ENCODE assay signal across 15 cellular contexts in genomic region chr13:76852991-76853390, GRCh38. TPM values are rescaled to one million over a fixed set of nuclear protein-coding genes. Genes with fewer than 3 reads are reported as not detected.
DNase-seq lines count a peak whose midpoint lies in the region; ATAC-seq and TF ChIP-seq lines count a peak whose summit lies in the region.
"Had no signal": no experiment of that assay in that cellular context is flagged by ENCODE, and none has a peak within 500 bp of the region (broad histone marks: within the 10 kb centered on the region; RNA-seq: fewer than 3 reads in every experiment).

No MANE protein-coding gene starts in this region.

- peak overlapping the region; percentile 45 to 48 for H3K27ac ChIP-seq in uterus

- H3K27me3 ChIP-seq in uterus: no peaks in the 10 kb centered on the region

- H3K27me3 Mint-ChIP-seq in MCF 10A (ENCODE audit: insufficient read depth, unreplicated experiment) (no peaks in the 10 kb centered on the region), osteocyte (ENCODE audit: unreplicated experiment) (no peaks in the 10 kb centered on the region)
- H3K27me3 Mint-ChIP-seq: CD8-positive, alpha-beta memory T cell had no signal

- no peak for ATAC-seq in HG02852 (IDR thresholded peaks at IDR 0.05; ENCODE audit: unreplicated experiment)
- ATAC-seq: naive thymus-derived CD8-positive, alpha-beta T cell; sciatic nerve had no signal

- H3K27ac Mint-ChIP-seq in MCF 10A (ENCODE audit: low read depth, unreplicated experiment) (peak overlapping the region; percentile 77), osteocyte (ENCODE audit: unreplicated experiment) (no peak overlapping the region)
- H3K27ac Mint-ChIP-seq: CD8-positive, alpha-beta memory T cell; endodermal cell; naive thymus-derived CD8-positive, alpha-beta T cell had no signal

- no peaks in the 10 kb centered on the region for H3K36me3 ChIP-seq in uterus

- no peak overlapping the region for H3K4me3 ChIP-seq in uterus

- no peak overlapping the region for H3K4me3 Mint-ChIP-seq in MCF 10A (ENCODE audit: unreplicated experiment)
- no peak overlapping the region for H3K4me3 Mint-ChIP-seq in osteocyte (ENCODE audit: unreplicated experiment)
- H3K4me3 Mint-ChIP-seq: CD8-positive, alpha-beta memory T cell; endodermal cell; naive thymus-derived CD8-positive, alpha-beta T cell had no signal

- DNase-seq in LHCN-M2 (ENCODE audit: low read depth) (peak; percentile 73), MCF 10A (ENCODE audit: unreplicated experiment) (peak; percentile 95), glomerular visceral epithelial cell (ENCODE audit: extremely low spot score) (peak; percentile 51), uterus (peak; percentile 16 to 28), HUDEP-2 (lab: John Stamatoyannopoulos, UW; ENCODE audit: unreplicated experiment in 76 of 76) (no peak), osteocyte (ENCODE audit: extremely low spot score, unreplicated experiment) (no peak)
- DNase-seq: activated CD8-positive, alpha-beta memory T cell treated with anti-CD3 and anti-CD28 coated beads for 24 hours; CD8-positive, alpha-beta memory T cell; endodermal cell; hippocampal formation; naive thymus-derived CD8-positive, alpha-beta T cell; NCI-H345; stimulated activated naive CD4-positive, alpha-beta T cell treated with Interleukin-2 at 50 U/mL for 16 hours had no signal

- POLR2A ChIA-PET in MCF 10A (lab: Yijun Ruan, JAX): interaction anchor here (0.5 to 7.2 kb wide), 11 partner anchors 16 to 1121 kb away, joined by 3 to 71 read pairs (median 4); partner anchors contain the start of genes CLN5 and KCTD12

- TF ChIP-seq CTCF in MCF 10A (IDR thresholded peaks at IDR 0.05; ENCODE audit: unreplicated experiment): no peak
- no peak for TF ChIP-seq CTCF in uterus (IDR thresholded peaks at IDR 0.05)
- TF ChIP-seq CTCF in osteocyte (IDR thresholded peaks at IDR 0.05): no peak

- TF ChIP-seq POLR2A in uterus (IDR thresholded peaks at IDR 0.05): no peak

- CTCF ChIA-PET in MCF 10A (lab: Yijun Ruan, JAX): interaction anchor here (0.6 to 4.6 kb wide), 5 partner anchors 11 to 503 kb away, joined by 4 to 50 read pairs (median 4); partner anchors contain the start of gene KCTD12

- no TSS peak for BruUV-seq in MCF 10A (replicated peaks; lab: Mats Ljungman, UMichigan)

- peaks cover 0 to 6% of the 10 kb centered on the region in 2 donors for H3K4me1 ChIP-seq in uterus

- no peaks in the 10 kb centered on the region for H3K9me3 Mint-ChIP-seq in MCF 10A (ENCODE audit: unreplicated experiment)
- no peaks in the 10 kb centered on the region for H3K9me3 Mint-ChIP-seq in osteocyte (ENCODE audit: unreplicated experiment)
- H3K9me3 Mint-ChIP-seq: CD8-positive, alpha-beta memory T cell; endodermal cell; naive thymus-derived CD8-positive, alpha-beta T cell had no signal

- intact Hi-C loops in MCF 10A (cut with micrococcal nuclease): no loop called here
- intact Hi-C loops in uterus (cut with DNase I; ENCODE audit: low total_unique reads): no loop called here

- H3K9me3 ChIP-seq in uterus: no peaks in the 10 kb centered on the region

- H3K36me3 Mint-ChIP-seq in MCF 10A (ENCODE audit: insufficient read depth, unreplicated experiment) (no peaks in the 10 kb centered on the region), osteocyte (ENCODE audit: unreplicated experiment) (no peaks in the 10 kb centered on the region)
- H3K36me3 Mint-ChIP-seq: CD8-positive, alpha-beta memory T cell; naive thymus-derived CD8-positive, alpha-beta T cell had no signal

- H3K4me1 Mint-ChIP-seq in MCF 10A (ENCODE audit: insufficient read depth, unreplicated experiment) (peaks cover 42% of the 10 kb centered on the region), osteocyte (ENCODE audit: unreplicated experiment) (peaks cover 30% of the 10 kb centered on the region)

RNA-seq across cellular contexts. Expression of gene KCTD12, which starts 33.2 kb away (rescaled TPM):
- total RNA-seq in LHCN-M2 (2014; rRNA removed) (97.0 and 137 TPM in 2 replicates), MCF 10A (2022) (15.6 and 15.8 TPM in 2 replicates), uterus (100 to 1,000 TPM in 3 of 4 donors, 10 to 100 TPM in 1; 91.5 to 376 (median 127) TPM), osteocyte (32.9 and 36.3 TPM in 2 replicates)
- polyA plus RNA-seq in LHCN-M2 (2012): 8.0 TPM

Comparison
In these comparisons a context has a peak if more than half of its experiments do, and no peak if none do; other contexts are left out.
1. DNase-seq: peak in LHCN-M2 (single experiment), MCF 10A (single experiment), glomerular visceral epithelial cell (single experiment) and uterus (2 of 2); none in HUDEP-2 (0 of 76) and osteocyte (single experiment).